Comparison of ENCODE assay signal across 20 cellular contexts in the genomic region with DNA sequence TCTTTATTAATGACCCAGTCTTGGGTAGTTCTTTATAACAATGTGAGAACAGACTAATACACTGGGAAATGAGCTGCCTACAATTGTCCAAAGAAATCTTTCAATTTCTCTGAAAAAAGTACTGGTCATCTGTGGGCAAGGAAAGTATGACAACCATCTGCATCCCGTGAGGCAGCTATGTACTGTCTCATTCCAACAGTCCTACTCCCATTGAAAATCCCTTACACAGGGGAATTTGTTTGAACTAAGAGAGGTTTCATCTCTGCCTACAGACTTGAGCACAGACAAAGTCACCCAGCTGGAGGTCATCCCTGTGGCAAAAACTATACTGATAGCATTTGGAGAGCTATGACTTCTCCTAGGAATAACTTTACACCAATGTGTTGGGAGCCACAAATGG. TPM values are rescaled to one million over a fixed set of nuclear protein-coding genes. Genes with fewer than 3 reads are reported as not detected.
DNase-seq lines count a peak whose midpoint lies in the region; ATAC-seq, FAIRE-seq and TF ChIP-seq lines count a peak whose summit lies in the region.
"Had no signal": no experiment of that assay in that cellular context is flagged by ENCODE, and none has a peak within 500 bp of the region (broad histone marks: within the 10 kb centered on the region; RNA-seq: fewer than 3 reads in every experiment).

No MANE protein-coding gene starts in this region.

- peak overlapping the region; percentile 12 for H3K9ac ChIP-seq in astrocyte (ENCODE audit: low read length)

- no peaks in the 10 kb centered on the region for H3K79me2 ChIP-seq in astrocyte (ENCODE audit: insufficient read depth, low read length)

- DNase-seq in GM04504 (ENCODE audit: low read depth), result peak; percentile 61
- peak; percentile 90 for DNase-seq in astrocyte (ENCODE audit: low read depth)
- DNase-seq in fibroblast of the aortic adventitia (ENCODE audit: low read depth), result peak; percentile 62
- DNase-seq in mucosa of gallbladder (ENCODE audit: low spot score), result no peak
- DNase-seq in progenitor cell of endocrine pancreas (ENCODE audit: low spot score, unreplicated experiment), result no peak
- no peak for DNase-seq in T1000 (lab: John Stamatoyannopoulos, UW)
- DNase-seq: activated CD4-positive, CD25-positive, alpha-beta regulatory T cell treated with anti-CD3 and anti-CD28 coated beads, Interleukin-2, amount 50 U/mL, for 72 hours; DMS 273 treated with DMSO at 0.1 percent for 48 hours; heart right ventricle; NCI-H1436 treated with DMSO at 0.1 percent for 48 hours; occipital lobe; right cardiac atrium; SJCRH30; stimulated activated naive CD8-positive, alpha-beta T cell treated with anti-CD3 and anti-CD28 coated beads, Interleukin-15, Interleukin-2, amounts not matched to agents 100 U/mL and 50 U/mL, for 24 hours; transverse colon had no signal

- H3K4me3 ChIP-seq in astrocyte (ENCODE audit: insufficient read depth, low read depth, low read length) (no peak overlapping the region), fibroblast of the aortic adventitia (ENCODE audit: low read depth, low read length) (no peak overlapping the region)
- H3K4me3 ChIP-seq: cardiac muscle cell, HAP-1, heart right ventricle, SJCRH30, transverse colon had no signal

- H3K9me3 ChIP-seq in astrocyte (ENCODE audit: insufficient read depth, low read depth, low read length), result no peaks in the 10 kb centered on the region
- H3K9me3 ChIP-seq: HAP-1, heart right ventricle, SJCRH30, transverse colon had no signal

- H3K27me3 Mint-ChIP-seq in astrocyte (ENCODE audit: low read depth, unreplicated experiment), result no peaks in the 10 kb centered on the region
- H3K27me3 Mint-ChIP-seq in progenitor cell of endocrine pancreas, result no peaks in the 10 kb centered on the region

- peak overlapping the region; percentile 5 for H3K4me2 ChIP-seq in astrocyte (ENCODE audit: low read length)

- no peaks in the 10 kb centered on the region for H3K36me3 Mint-ChIP-seq in astrocyte (ENCODE audit: low read depth, unreplicated experiment)
- H3K36me3 Mint-ChIP-seq in progenitor cell of endocrine pancreas (ENCODE audit: insufficient read depth), result no peaks in the 10 kb centered on the region
- H3K36me3 Mint-ChIP-seq: CD14-positive monocyte had no signal

- peaks cover 39% of the 10 kb centered on the region for H3K4me1 ChIP-seq in astrocyte (ENCODE audit: insufficient read depth, low read length)
- H3K4me1 ChIP-seq: HAP-1, SJCRH30, transverse colon had no signal

- peak; percentile 67 for FAIRE-seq in astrocyte (lab: Jason Lieb, UNC)

- H3K27ac Mint-ChIP-seq in astrocyte (ENCODE audit: unreplicated experiment) (peak overlapping the region; percentile 98), progenitor cell of endocrine pancreas (no peak overlapping the region)
- H3K27ac Mint-ChIP-seq: activated naive CD4-positive, alpha-beta T cell treated with anti-CD3 and anti-CD28 coated beads, Interleukin-2, amount 50 U/mL, for 72 hours; CD14-positive monocyte had no signal

- no peak for ATAC-seq in GM21576 (IDR thresholded peaks at IDR 0.05; ENCODE audit: unreplicated experiment)
- ATAC-seq: activated naive CD4-positive, alpha-beta T cell treated with anti-CD3 and anti-CD28 coated beads, Interleukin-2, amount 50 U/mL, for 72 hours; heart right ventricle; right cardiac atrium; stimulated activated naive CD8-positive, alpha-beta T cell treated with anti-CD3 and anti-CD28 coated beads, Interleukin-15, Interleukin-2, amounts not matched to agents 100 U/mL and 50 U/mL, for 24 hours had no signal

- H3K4me1 Mint-ChIP-seq in astrocyte (ENCODE audit: low read depth, unreplicated experiment) (peaks cover 46% of the 10 kb centered on the region), progenitor cell of endocrine pancreas (ENCODE audit: low read depth) (no peaks in the 10 kb centered on the region)
- H3K4me1 Mint-ChIP-seq: CD14-positive monocyte had no signal

- H3K36me3 ChIP-seq in astrocyte (ENCODE audit: insufficient read depth, low read length), result no peaks in the 10 kb centered on the region
- H3K36me3 ChIP-seq: cardiac muscle cell, HAP-1, heart right ventricle, SJCRH30, transverse colon had no signal

- peak overlapping the region; percentile 73 for H3K27ac ChIP-seq in astrocyte (ENCODE audit: low read depth, low read length)
- H3K27ac ChIP-seq: cardiac muscle cell, heart right ventricle, SJCRH30, transverse colon had no signal

- no peaks in the 10 kb centered on the region for H3K9me3 Mint-ChIP-seq in astrocyte (ENCODE audit: unreplicated experiment)
- H3K9me3 Mint-ChIP-seq in progenitor cell of endocrine pancreas (ENCODE audit: low read depth), result no peaks in the 10 kb centered on the region

- no peaks in the 10 kb centered on the region for H3K27me3 ChIP-seq in astrocyte (ENCODE audit: insufficient read depth, low read length)
- H3K27me3 ChIP-seq: cardiac muscle cell, heart right ventricle, SJCRH30, transverse colon had no signal

- no peaks in the 10 kb centered on the region for H4K20me1 ChIP-seq in astrocyte (ENCODE audit: insufficient read depth, low read length)

- TF ChIP-seq CTCF in astrocyte (IDR thresholded peaks at IDR 0.05; ENCODE audit: insufficient read depth, low read depth, low read length), result no peak
- no peak for TF ChIP-seq CTCF in fibroblast of the aortic adventitia (IDR thresholded peaks at IDR 0.05; ENCODE audit: insufficient read depth, low read length)
- no peak for TF ChIP-seq CTCF in progenitor cell of endocrine pancreas (IDR thresholded peaks at IDR 0.05; ENCODE audit: unreplicated experiment)

- H2AFZ ChIP-seq in astrocyte (ENCODE audit: low read depth, low read length), result no peak overlapping the region

- H3K4me3 Mint-ChIP-seq in astrocyte (ENCODE audit: unreplicated experiment) (no peak overlapping the region), progenitor cell of endocrine pancreas (ENCODE audit: low read depth) (no peak overlapping the region)
- H3K4me3 Mint-ChIP-seq: CD14-positive monocyte had no signal

RNA-seq across cellular contexts. Expression of a gene that starts 27.1 kb away (rescaled TPM):
- total RNA-seq in astrocyte (2.7 and 3.7 TPM in 2 replicates), fibroblast of the aortic adventitia (ENCODE audit: low replicate concordance) (1.8 and 2.2 TPM in 2 replicates), mucosa of gallbladder (3.7 TPM), progenitor cell of endocrine pancreas (0.36 and 0.47 TPM in 2 replicates)

RNA-seq across cellular contexts. Expression of a gene that starts 58.7 kb away (rescaled TPM):
- total RNA-seq in astrocyte (165 and 166 TPM in 2 replicates), fibroblast of the aortic adventitia (ENCODE audit: low replicate concordance) (253 and 674 TPM in 2 replicates), mucosa of gallbladder (182 TPM), progenitor cell of endocrine pancreas (133 and 143 TPM in 2 replicates)

Comparison
In these comparisons a context has a peak if more than half of its experiments do, and no peak if none do; other contexts are left out.
1. DNase-seq: peak in GM04504 (single experiment), astrocyte (single experiment) and fibroblast of the aortic adventitia (single experiment); none in mucosa of gallbladder (single experiment), progenitor cell of endocrine pancreas (single experiment) and T1000 (single experiment).